ENCODE assay signal across 1 cellular context in genomic region chr10:70515035-70515702, GRCh38.
TF ChIP-seq lines count a peak whose summit lies in the region.

No MANE protein-coding gene starts in this region.

TF ChIP-seq in WTC11, 78 proteins besides CTCF, POLR2A, EP300 and RAD21 (continued from another document):
- TF ChIP-seq E2F1 (CRISPR knock-in tag; IDR thresholded peaks at IDR 0.05): no peak
